24 cellular contexts compared by ENCODE assay signal in genomic region chr1:97989094-97989680, GRCh38.
A peak's percentile ranks its signal among the peaks of the same experiment; 100 is the strongest.
DNase-seq lines count a peak whose midpoint lies in the region; ATAC-seq and TF ChIP-seq lines count a peak whose summit lies in the region.
"Had no signal": no experiment of that assay in that cellular context is flagged by ENCODE, and none has a peak within 500 bp of the region (broad histone marks: within the 10 kb centered on the region; RNA-seq: fewer than 3 reads in every experiment).

No MANE protein-coding gene starts in this region.

- no peak overlapping the region for H2BK15ac ChIP-seq in mesenchymal stem cell (ENCODE audit: low read depth, poor library complexity, severe bottlenecking)

- POLR2A ChIA-PET in PC-9 (lab: Charles Lee; ENCODE audit: unreplicated experiment) = no interaction called here

- H3K36me3 ChIP-seq in PC-9 (ENCODE audit: low read depth) (no peaks in the 10 kb centered on the region), mesenchymal stem cell (ENCODE audit: control insufficient read depth in 1 of 2, insufficient read depth in 2 of 2, low read depth in 1 of 2, low read length in 2 of 2) (no peaks in the 10 kb centered on the region)
- H3K36me3 ChIP-seq: thoracic aorta had no signal

- DNase-seq in GM03348 (ENCODE audit: low spot score) = peak; percentile 35
- peak; percentile 28 to 60 for DNase-seq in PC-9
- peak; percentile 30 for DNase-seq in choroid plexus epithelial cell (ENCODE audit: low read depth)
- no peak for DNase-seq in mesenchymal stem cell
- DNase-seq in activated T-cell treated with anti-CD3 and anti-CD28 coated beads, Interleukin-2, amount 50 U/mL, for 72 hours = no peak
- DNase-seq: activated CD4-positive, alpha-beta T cell treated with anti-CD3 and anti-CD28 coated beads for 36 hours; activated naive CD4-positive, alpha-beta T cell treated with anti-CD3 and anti-CD28 coated beads, Interleukin-2, amount 10 ng/mL, durations not matched to agents 7 days and 5 days; AML-193; anterior cingulate cortex; CD8-positive, alpha-beta T cell; DMS153; effector CD4-positive, alpha-beta T cell; glutamatergic neuron; mesendoderm; naive thymus-derived CD4-positive, alpha-beta T cell; NCI-H524 treated with DMSO at 0.1 percent for 48 hours; retina; stimulated activated CD4-positive, alpha-beta T cell treated with anti-CD3 and anti-CD28 coated beads, Interleukin-4, amount 100 ng/mL, for 24 hours; stimulated activated naive CD4-positive, alpha-beta T cell treated with Interleukin-2 at 50 U/mL for 16 hours had no signal

- H2BK5ac ChIP-seq in mesenchymal stem cell (ENCODE audit: low read depth, low read length, poor library complexity, severe bottlenecking) = no peak overlapping the region

- H3K9ac ChIP-seq in mesenchymal stem cell (ENCODE audit: low read length) = peak overlapping the region; percentile 9

- no peak for ATAC-seq in GM21737 (IDR thresholded peaks at IDR 0.05; ENCODE audit: unreplicated experiment)
- ATAC-seq in activated T-cell treated with anti-CD3 and anti-CD28 coated beads, Interleukin-2, amount 50 U/mL, for 72 hours (replicated peaks in 1 of 2) = no peak
- ATAC-seq in GM18873 (IDR thresholded peaks at IDR 0.05; ENCODE audit: low FRiP score, unreplicated experiment) = no peak
- no peak for ATAC-seq in HG03135 (IDR thresholded peaks at IDR 0.05; ENCODE audit: unreplicated experiment)
- ATAC-seq: activated CD4-positive, alpha-beta T cell treated with anti-CD3 and anti-CD28 coated beads for 36 hours; CD8-positive, alpha-beta T cell; GM12878; naive thymus-derived CD4-positive, alpha-beta T cell had no signal

- 0 out of 2 replicates have a peak, but pooled peaks cover 4% of the 10 kb centered on the region for H3F3A ChIP-seq in PC-9 (ENCODE audit: insufficient read depth, low read depth)

- no peaks in the 10 kb centered on the region for H3K79me1 ChIP-seq in mesenchymal stem cell (replicated peaks; ENCODE audit: low read length, poor library complexity, severe bottlenecking)

- no peak overlapping the region for H4K8ac ChIP-seq in mesenchymal stem cell (ENCODE audit: low read length)

- H3K27ac Mint-ChIP-seq in activated T-cell treated with anti-CD3 and anti-CD28 coated beads, Interleukin-2, amount 50 U/mL, for 72 hours = no peak overlapping the region
- H3K27ac Mint-ChIP-seq: activated CD4-positive, alpha-beta T cell treated with anti-CD3 and anti-CD28 coated beads for 36 hours; activated naive CD4-positive, alpha-beta T cell treated with anti-CD3 and anti-CD28 coated beads, Interleukin-2, amount 10 ng/mL, durations not matched to agents 7 days and 5 days; CD8-positive, alpha-beta T cell; naive thymus-derived CD4-positive, alpha-beta T cell had no signal

- H3K27ac ChIP-seq in PC-9 (peak overlapping the region; percentile 7; the same call in 1 of the 2 replicates), mesenchymal stem cell (ENCODE audit: low read length, poor library complexity, severe bottlenecking) (no peak overlapping the region)
- H3K27ac ChIP-seq: thoracic aorta had no signal

- no peak overlapping the region for H2AK5ac ChIP-seq in mesenchymal stem cell (ENCODE audit: low read length, severe bottlenecking)

- H2BK12ac ChIP-seq in mesenchymal stem cell (ENCODE audit: low read length in 2 of 2) = no peak overlapping the region

- H3K18ac ChIP-seq in mesenchymal stem cell (ENCODE audit: low read depth in 1 of 2, low read length in 2 of 2) = no peak overlapping the region

- no peak overlapping the region for H4K91ac ChIP-seq in mesenchymal stem cell (ENCODE audit: low read length)

- H3K9me3 Mint-ChIP-seq in activated T-cell treated with anti-CD3 and anti-CD28 coated beads, Interleukin-2, amount 50 U/mL, for 72 hours = no peaks in the 10 kb centered on the region
- H3K9me3 Mint-ChIP-seq: activated naive CD4-positive, alpha-beta T cell treated with anti-CD3 and anti-CD28 coated beads, Interleukin-2, amount 10 ng/mL, durations not matched to agents 7 days and 5 days; CD8-positive, alpha-beta T cell had no signal

- peaks cover 5% of the 10 kb centered on the region for H3K4me1 ChIP-seq in PC-9 (replicated peaks; ENCODE audit: insufficient read depth)
- H3K4me1 ChIP-seq in mesenchymal stem cell (ENCODE audit: control insufficient read depth, insufficient read depth, low read depth, low read length) = peaks cover 2% of the 10 kb centered on the region

- H3K79me2 ChIP-seq in PC-9 (ENCODE audit: low read depth) = no peaks in the 10 kb centered on the region

- no peak overlapping the region for H3K4ac ChIP-seq in mesenchymal stem cell (ENCODE audit: low read depth in 1 of 2, low read length in 2 of 2)

- H3K23ac ChIP-seq in mesenchymal stem cell (ENCODE audit: low read length in 2 of 2) = no peak overlapping the region

- peak overlapping the region; percentile 21; the same call in 1 of the 2 replicates for H2AFZ ChIP-seq in PC-9
- no peak overlapping the region for H2AFZ ChIP-seq in mesenchymal stem cell (ENCODE audit: low read depth, low read length)

- H3K4me3 ChIP-seq in PC-9 = no peak overlapping the region
- no peak overlapping the region for H3K4me3 ChIP-seq in choroid plexus epithelial cell (ENCODE audit: low read depth, low read length)
- no peak overlapping the region for H3K4me3 ChIP-seq in mesenchymal stem cell (ENCODE audit: insufficient read depth in 1 of 2, low read depth in 1 of 2, low read length in 2 of 2)
- H3K4me3 ChIP-seq: GM12878, thoracic aorta had no signal

- H3K9me3 ChIP-seq in PC-9 (ENCODE audit: insufficient read depth, low read depth) = peaks cover 4% of the 10 kb centered on the region; the same call in 1 of the 2 replicates
- no peaks in the 10 kb centered on the region for H3K9me3 ChIP-seq in mesenchymal stem cell (ENCODE audit: control insufficient read depth, low read length)
- H3K9me3 ChIP-seq: thoracic aorta had no signal

- no peak overlapping the region for H3K4me3 Mint-ChIP-seq in activated T-cell treated with anti-CD3 and anti-CD28 coated beads, Interleukin-2, amount 50 U/mL, for 72 hours
- H3K4me3 Mint-ChIP-seq: activated CD4-positive, alpha-beta T cell treated with anti-CD3 and anti-CD28 coated beads for 36 hours; activated naive CD4-positive, alpha-beta T cell treated with anti-CD3 and anti-CD28 coated beads, Interleukin-2, amount 10 ng/mL, durations not matched to agents 7 days and 5 days; CD8-positive, alpha-beta T cell; naive thymus-derived CD4-positive, alpha-beta T cell had no signal

- no TSS peak for BruUV-seq in PC-9 (replicated peaks; lab: Mats Ljungman, UMichigan)

- TF ChIP-seq CTCF in PC-9 (conservative IDR thresholded peaks at IDR 0.05) (no peak), choroid plexus epithelial cell (conservative IDR thresholded peaks at IDR 0.05; ENCODE audit: low read depth, low read length) (no peak)

- no peaks in the 10 kb centered on the region for H3K36me3 Mint-ChIP-seq in activated T-cell treated with anti-CD3 and anti-CD28 coated beads, Interleukin-2, amount 50 U/mL, for 72 hours (ENCODE audit: insufficient read depth in 2 of 2)
- H3K36me3 Mint-ChIP-seq: activated naive CD4-positive, alpha-beta T cell treated with anti-CD3 and anti-CD28 coated beads, Interleukin-2, amount 10 ng/mL, durations not matched to agents 7 days and 5 days; CD8-positive, alpha-beta T cell had no signal

- no peaks in the 10 kb centered on the region for H3K9me2 ChIP-seq in PC-9 (ENCODE audit: insufficient read depth)

- WGBS in mesenchymal stem cell = 81% methylated on average over 3 of the region's 4 CpGs

- no peaks in the 10 kb centered on the region for H4K20me1 ChIP-seq in PC-9 (ENCODE audit: insufficient read depth)

- H3K4me2 ChIP-seq in PC-9 (peak overlapping the region; percentile 8; the same call in 1 of the 2 replicates), mesenchymal stem cell (ENCODE audit: low read length, poor library complexity, severe bottlenecking) (no peak overlapping the region)

- H3K27me3 Mint-ChIP-seq in activated T-cell treated with anti-CD3 and anti-CD28 coated beads, Interleukin-2, amount 50 U/mL, for 72 hours (ENCODE audit: low read depth) = no peaks in the 10 kb centered on the region
- H3K27me3 Mint-ChIP-seq: activated CD4-positive, alpha-beta T cell treated with anti-CD3 and anti-CD28 coated beads for 36 hours had no signal

- no peaks in the 10 kb centered on the region for H3K4me1 Mint-ChIP-seq in activated T-cell treated with anti-CD3 and anti-CD28 coated beads, Interleukin-2, amount 50 U/mL, for 72 hours (ENCODE audit: low read depth)
- H3K4me1 Mint-ChIP-seq: activated CD4-positive, alpha-beta T cell treated with anti-CD3 and anti-CD28 coated beads for 36 hours had no signal

- CTCF ChIA-PET in PC-9 (lab: Charles Lee) = no interaction called here

- H2BK120ac ChIP-seq in mesenchymal stem cell (ENCODE audit: low read depth, low read length) = no peak overlapping the region

- H3K27me3 ChIP-seq in PC-9 (ENCODE audit: insufficient read depth, low read depth) (no peaks in the 10 kb centered on the region), mesenchymal stem cell (ENCODE audit: control insufficient read depth in 1 of 2, insufficient read depth in 1 of 2, low read length in 2 of 2) (no peaks in the 10 kb centered on the region)

- no peak overlapping the region for H3K14ac ChIP-seq in mesenchymal stem cell (ENCODE audit: low read length in 2 of 2)

- intact Hi-C loops in PC-9 (cut with micrococcal nuclease; ENCODE audit: unreplicated experiment) = no loop called here

Comparison
In these comparisons a context has a peak if more than half of its experiments do, and no peak if none do; other contexts are left out.
1. DNase-seq: peak in GM03348 (single experiment), PC-9 (2 of 2) and choroid plexus epithelial cell (single experiment); none in mesenchymal stem cell (single experiment) and activated T-cell treated with anti-CD3 and anti-CD28 coated beads, Interleukin-2, amount 50 U/mL, for 72 hours (0 of 2).